In the genomic region with DNA sequence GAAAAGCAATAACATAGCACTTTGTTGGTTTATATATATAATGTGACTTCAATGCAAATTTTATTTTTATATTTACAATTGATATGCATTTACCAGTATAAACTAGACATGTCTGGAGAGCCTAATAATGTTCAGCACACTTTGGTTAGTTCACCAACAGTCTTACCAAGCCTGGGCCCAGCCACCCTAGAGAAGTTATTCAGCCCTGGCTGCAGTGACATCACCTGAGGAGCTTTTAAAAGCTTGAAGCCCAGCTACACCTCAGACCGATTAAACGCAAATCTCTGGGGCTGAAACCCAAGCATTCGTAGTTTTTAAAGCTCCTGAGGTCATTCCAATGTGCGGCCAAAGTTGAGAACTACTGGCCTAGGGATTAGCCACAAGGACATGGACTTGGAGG, we compare ENCODE assay signal across 3 cellular contexts.
"Had no signal": no experiment of that assay in that cellular context is flagged by ENCODE, and none has a peak within 500 bp of the region (broad histone marks: within the 10 kb centered on the region; RNA-seq: fewer than 3 reads in every experiment).

No MANE protein-coding gene starts in this region.

- DNase-seq: GDM1, GF-D8 had no signal

- ATAC-seq: GM12878 had no signal

- H3K4me3 ChIP-seq: GM12878 had no signal
